Comparison of ENCODE assay signal across 25 cellular contexts in the genomic region with DNA sequence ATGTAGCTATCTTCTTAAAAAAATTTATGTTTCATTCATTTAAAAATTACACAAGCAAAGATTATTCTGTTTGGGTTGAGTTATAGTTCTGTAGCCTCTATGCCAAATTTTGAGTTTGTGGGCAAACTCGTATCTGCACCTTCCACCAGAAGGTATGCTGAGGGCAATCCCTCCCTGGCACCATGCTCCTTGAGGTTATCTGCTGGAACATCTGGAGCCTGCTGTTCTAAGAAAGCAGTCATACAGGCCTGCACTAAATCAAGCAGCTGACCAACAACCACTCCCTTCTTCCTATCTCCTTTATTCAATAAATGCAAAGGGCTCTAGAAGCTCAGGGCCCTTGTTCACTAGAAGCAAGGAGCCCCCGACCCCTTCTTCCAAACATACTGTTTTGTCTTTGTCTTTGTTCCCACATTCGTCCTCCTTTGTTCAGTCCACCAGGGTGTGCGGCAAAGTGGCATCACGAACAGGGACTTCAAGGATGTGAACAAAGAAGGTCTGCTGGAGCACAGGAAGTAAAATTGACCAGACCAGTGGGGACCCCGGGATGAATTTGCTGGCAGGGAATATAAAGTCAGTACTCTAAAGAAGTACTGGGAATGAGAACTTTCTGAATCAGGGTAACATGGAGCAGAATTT. TPM values are rescaled to one million over a fixed set of nuclear protein-coding genes. Genes with fewer than 3 reads are reported as not detected.
"Had no signal": no experiment of that assay in that cellular context is flagged by ENCODE, and none has a peak within 500 bp of the region (broad histone marks: within the 10 kb centered on the region; RNA-seq: fewer than 3 reads in every experiment).

No MANE protein-coding gene starts in this region.

- H3K4me3 Mint-ChIP-seq: activated naive CD8-positive, alpha-beta T cell; activated T-cell treated with anti-CD3 and anti-CD28 coated beads, Interleukin-2, amount 50 U/mL, for 4 hours; central memory CD8-positive, alpha-beta T cell; naive thymus-derived CD4-positive, alpha-beta T cell; T-helper 2 cell treated with Interferon-gamma antibody and Interleukin-4, amounts not matched to agents 5 μg/mL and 100 μg/mL, for 36 hours had no signal

- ATAC-seq: activated T-cell treated with anti-CD3 and anti-CD28 coated beads, Interleukin-2, amount 50 U/mL, for 4 hours; lower lobe of right lung; naive thymus-derived CD4-positive, alpha-beta T cell; psoas muscle; stimulated activated naive CD8-positive, alpha-beta T cell treated with anti-CD3 and anti-CD28 coated beads, Interleukin-15, Interleukin-2, amounts not matched to agents 100 U/mL and 50 U/mL, for 24 hours had no signal

- H3K27me3 ChIP-seq: breast epithelium, pancreas, tibial nerve had no signal

- H3K27ac Mint-ChIP-seq: activated naive CD8-positive, alpha-beta T cell; activated T-helper 2 cell treated with anti-CD3 and anti-CD28 coated beads, Interferon-gamma antibody, Interleukin-2, Interleukin-4, amounts not matched to agents 10 μg/mL and 5 μg/mL and 100 μg/mL, durations not matched to agents 14 hours and 24 hours and 36 hours; naive thymus-derived CD4-positive, alpha-beta T cell; T-helper 2 cell treated with Interferon-gamma antibody and Interleukin-4, amounts not matched to agents 5 μg/mL and 100 μg/mL, for 36 hours had no signal

- DNase-seq: activated CD4-positive, alpha-beta T cell treated with anti-CD3 and anti-CD28 coated beads for 4 hours; activated CD4-positive, alpha-beta T cell treated with anti-CD3 and anti-CD28 coated beads, Interleukin-2, amount 50 U/mL, for 48 hours; activated CD4-positive, CD25-positive, alpha-beta regulatory T cell; activated CD8-positive, alpha-beta memory T cell treated with anti-CD3 and anti-CD28 coated beads, Interleukin-2, amount 50 U/mL, for 48 hours; activated naive CD4-positive, alpha-beta T cell; activated T-cell treated with anti-CD3 and anti-CD28 coated beads, Interleukin-2, amount 50 U/mL, for 4 hours; amniotic stem cell; heart left ventricle; lower lobe of right lung; naive thymus-derived CD4-positive, alpha-beta T cell; pancreas; psoas muscle; right cardiac atrium; stimulated activated CD4-positive, alpha-beta T cell treated with anti-CD3 and anti-CD28 coated beads, Interleukin-4, amount 100 ng/mL, for 4 hours; stimulated activated naive CD8-positive, alpha-beta T cell treated with anti-CD3 and anti-CD28 coated beads, Interleukin-15, Interleukin-2, amounts not matched to agents 100 U/mL and 50 U/mL, for 24 hours had no signal

- H3K27ac ChIP-seq: breast epithelium, lower lobe of right lung, pancreas, psoas muscle, tibial nerve had no signal

- H3K36me3 Mint-ChIP-seq: activated naive CD8-positive, alpha-beta T cell; naive thymus-derived CD4-positive, alpha-beta T cell had no signal

- H3K4me1 Mint-ChIP-seq: central memory CD8-positive, alpha-beta T cell; naive thymus-derived CD4-positive, alpha-beta T cell had no signal

- FAIRE-seq: keratinocyte, pancreas, TTC549 had no signal

- H3K27me3 Mint-ChIP-seq: activated naive CD8-positive, alpha-beta T cell had no signal

- H3K4me3 ChIP-seq: breast epithelium, heart left ventricle, lower lobe of right lung, pancreas, psoas muscle, tibial nerve had no signal

- H3K36me3 ChIP-seq: breast epithelium, heart left ventricle, lower lobe of right lung, pancreas, tibial nerve had no signal

- H3K9me3 ChIP-seq: breast epithelium, heart left ventricle, lower lobe of right lung, pancreas, psoas muscle, tibial nerve had no signal

- H3K9me3 Mint-ChIP-seq: activated T-cell treated with anti-CD3 and anti-CD28 coated beads, Interleukin-2, amount 50 U/mL, for 4 hours; activated T-helper 2 cell treated with anti-CD3 and anti-CD28 coated beads, Interferon-gamma antibody, Interleukin-2, Interleukin-4, amounts not matched to agents 10 μg/mL and 5 μg/mL and 100 μg/mL, durations not matched to agents 14 hours and 24 hours and 36 hours; central memory CD8-positive, alpha-beta T cell; naive thymus-derived CD4-positive, alpha-beta T cell; T-helper 2 cell treated with Interferon-gamma antibody and Interleukin-4, amounts not matched to agents 5 μg/mL and 100 μg/mL, for 36 hours had no signal

- H3K4me1 ChIP-seq: breast epithelium, lower lobe of right lung, psoas muscle had no signal

RNA-seq across cellular contexts. Expression of gene OR13A1, which starts 36.4 kb away (rescaled TPM):
- total RNA-seq: activated CD8-positive, alpha-beta memory T cell treated with anti-CD3 and anti-CD28 coated beads for 36 hours; activated T-cell treated with anti-CD3 and anti-CD28 coated beads, Interleukin-2, amount 50 U/mL, for 4 hours; activated T-helper 2 cell treated with anti-CD3 and anti-CD28 coated beads, Interferon-gamma antibody, Interleukin-2, Interleukin-4, amounts not matched to agents 10 μg/mL and 5 μg/mL and 100 μg/mL, durations not matched to agents 14 hours and 24 hours and 36 hours; lower lobe of right lung; mesenteric fat pad; psoas muscle; right cardiac atrium; tibial nerve had no signal
- polyA plus RNA-seq: keratinocyte, psoas muscle, right cardiac atrium had no signal
